26 cellular contexts compared by ENCODE assay signal in genomic region chr2:118737690-118738089, GRCh38.
DNase-seq lines count a peak whose midpoint lies in the region; ATAC-seq and TF ChIP-seq lines count a peak whose summit lies in the region.
"Had no signal": no experiment of that assay in that cellular context is flagged by ENCODE, and none has a peak within 500 bp of the region (broad histone marks: within the 10 kb centered on the region; RNA-seq: fewer than 3 reads in every experiment).

No MANE protein-coding gene starts in this region.

- peaks cover 10% of the 10 kb centered on the region for H3K27me3 Mint-ChIP-seq in CD8-positive, alpha-beta T cell (ENCODE audit: low read depth)

- no peak overlapping the region for H3K4me2 ChIP-seq in PC-3 (ENCODE audit: low read length)
- H3K4me2 ChIP-seq: neural progenitor cell had no signal

- no peaks in the 10 kb centered on the region for H4K20me1 ChIP-seq in PC-3 (ENCODE audit: low read length)

- no peak overlapping the region for H3K9ac ChIP-seq in PC-3 (ENCODE audit: low read length)
- H3K9ac ChIP-seq: neural progenitor cell, parathyroid adenoma had no signal

- no peak overlapping the region for H3K27ac ChIP-seq in right atrium auricular region
- no peak overlapping the region for H3K27ac ChIP-seq in left ventricle myocardium inferior (replicated peaks)
- no peak overlapping the region for H3K27ac ChIP-seq in PC-3 (ENCODE audit: low read length)
- peak overlapping the region; percentile 53 for H3K27ac ChIP-seq in foreskin keratinocyte
- H3K27ac ChIP-seq in CD8-positive, alpha-beta T cell (ENCODE audit: low read depth, low read length): no peak overlapping the region
- H3K27ac ChIP-seq: ascending aorta, cardiac muscle cell, neural progenitor cell, parathyroid adenoma, SJSA1 had no signal

- H3F3A ChIP-seq in PC-3 (ENCODE audit: low read length, unreplicated experiment): no peaks in the 10 kb centered on the region

- BruUV-seq in PC-3 (replicated peaks; lab: Mats Ljungman, UMichigan): no TSS peak

- no peak for ATAC-seq in PC-3
- ATAC-seq in foreskin keratinocyte: peak; percentile 47
- ATAC-seq in CD8-positive, alpha-beta T cell: no peak
- ATAC-seq in HG02763 (IDR thresholded peaks at IDR 0.05; ENCODE audit: unreplicated experiment): no peak
- no peak for ATAC-seq in SK-N-SH treated with all-trans-retinoic acid at 6 μM for 48 hours
- ATAC-seq: stimulated activated naive CD8-positive, alpha-beta T cell treated with anti-CD3 and anti-CD28 coated beads, Interleukin-15, Interleukin-2, amounts not matched to agents 100 U/mL and 50 U/mL, for 24 hours; T-cell had no signal

- H3K36me3 ChIP-seq in right atrium auricular region (no peaks in the 10 kb centered on the region), left ventricle myocardium inferior (no peaks in the 10 kb centered on the region), PC-3 (ENCODE audit: low read depth, low read length) (no peaks in the 10 kb centered on the region)
- no peaks in the 10 kb centered on the region for H3K36me3 ChIP-seq in CD8-positive, alpha-beta T cell (ENCODE audit: insufficient read depth, low read length)
- H3K36me3 ChIP-seq: ascending aorta, cardiac muscle cell, neural progenitor cell, SJSA1 had no signal

- peak; percentile 5 for DNase-seq in right atrium auricular region (ENCODE audit: low spot score)
- DNase-seq in left ventricle myocardium inferior: no peak
- DNase-seq in PC-3: peak; percentile 10
- DNase-seq in foreskin keratinocyte: no peak
- no peak for DNase-seq in CD8-positive, alpha-beta T cell
- DNase-seq: activated CD4-positive, alpha-beta T cell treated with anti-CD3 and anti-CD28 coated beads, Interleukin-2, amount 50 U/mL, for 1 hour; activated CD4-positive, CD25-positive, alpha-beta regulatory T cell; activated effector memory CD4-positive, alpha-beta T cell treated with anti-CD3 and anti-CD28 coated beads, Interleukin-2, amount 50 U/mL, for 16 hours; activated naive CD8-positive, alpha-beta T cell treated with anti-CD3 and anti-CD28 coated beads for 36 hours; activated T-cell treated with anti-CD3 and anti-CD28 coated beads, Interleukin-2, amount 50 U/mL, for 1 hour; CD8-positive, alpha-beta memory T cell; glutamatergic neuron; NCI-H1694 treated with DMSO at 0.1 percent for 48 hours; retina; RPMI8226; stimulated activated CD4-positive, alpha-beta T cell treated with anti-CD3 and anti-CD28 coated beads, Interleukin-1b, Interleukin-23, amount 100 ng/mL, for 48 hours; stimulated activated naive CD8-positive, alpha-beta T cell treated with anti-CD3 and anti-CD28 coated beads, Interleukin-15, Interleukin-2, amounts not matched to agents 100 U/mL and 50 U/mL, for 24 hours; T-cell had no signal

- no peaks in the 10 kb centered on the region for H3K9me2 ChIP-seq in PC-3 (replicated peaks; ENCODE audit: low read length)

- POLR2A ChIA-PET in PC-3 (lab: Charles Lee; ENCODE audit: unreplicated experiment): no interaction called here
- POLR2A ChIA-PET in CD8-positive, alpha-beta T cell (lab: Charles Lee): no interaction called here

- H3K9me3 ChIP-seq in right atrium auricular region: no peaks in the 10 kb centered on the region
- H3K9me3 ChIP-seq in left ventricle myocardium inferior (replicated peaks): peaks cover 4% of the 10 kb centered on the region
- H3K9me3 ChIP-seq in PC-3 (ENCODE audit: low read length): no peaks in the 10 kb centered on the region
- no peaks in the 10 kb centered on the region for H3K9me3 ChIP-seq in CD8-positive, alpha-beta T cell (ENCODE audit: low read length)
- H3K9me3 ChIP-seq: ascending aorta, SJSA1 had no signal

- no peak overlapping the region for H3K27ac Mint-ChIP-seq in CD8-positive, alpha-beta T cell
- H3K27ac Mint-ChIP-seq: activated naive CD8-positive, alpha-beta T cell treated with anti-CD3 and anti-CD28 coated beads for 36 hours; CD8-positive, alpha-beta memory T cell; neural progenitor cell; T-cell had no signal

- TF ChIP-seq CTCF in right atrium auricular region (IDR thresholded peaks at IDR 0.05): no peak
- TF ChIP-seq CTCF in left ventricle myocardium inferior (IDR thresholded peaks at IDR 0.05; ENCODE audit: borderline replicate concordance): no peak
- no peak for TF ChIP-seq CTCF in PC-3 (conservative IDR thresholded peaks at IDR 0.05; ENCODE audit: low read depth, low read length)
- peak; percentile 54 for TF ChIP-seq CTCF in foreskin keratinocyte (conservative IDR thresholded peaks at IDR 0.05)
- no peak for TF ChIP-seq CTCF in CD8-positive, alpha-beta T cell (IDR thresholded peaks at IDR 0.05)

- no peak overlapping the region for H3K4me3 ChIP-seq in right atrium auricular region
- no peak overlapping the region for H3K4me3 ChIP-seq in left ventricle myocardium inferior
- no peak overlapping the region for H3K4me3 ChIP-seq in PC-3 (ENCODE audit: low read length)
- no peak overlapping the region for H3K4me3 ChIP-seq in CD8-positive, alpha-beta T cell (ENCODE audit: low read depth, low read length)
- H3K4me3 ChIP-seq: ascending aorta, cardiac muscle cell, neural progenitor cell, SJSA1, smooth muscle cell had no signal

- no peaks in the 10 kb centered on the region for H3K4me1 ChIP-seq in right atrium auricular region
- no peaks in the 10 kb centered on the region for H3K4me1 ChIP-seq in left ventricle myocardium inferior
- H3K4me1 ChIP-seq in PC-3 (ENCODE audit: insufficient read depth, low read length): peaks cover 15% of the 10 kb centered on the region
- H3K4me1 ChIP-seq in foreskin keratinocyte: peaks cover 16% of the 10 kb centered on the region
- no peaks in the 10 kb centered on the region for H3K4me1 ChIP-seq in CD8-positive, alpha-beta T cell (ENCODE audit: insufficient read depth, low read length)
- H3K4me1 ChIP-seq: ascending aorta, neural progenitor cell, parathyroid adenoma had no signal

- CTCF ChIA-PET in PC-3 (lab: Charles Lee): no interaction called here
- CTCF ChIA-PET in CD8-positive, alpha-beta T cell (lab: Charles Lee): no interaction called here

- H3K27me3 ChIP-seq in right atrium auricular region (no peaks in the 10 kb centered on the region), left ventricle myocardium inferior (ENCODE audit: low read depth) (peaks cover 47% of the 10 kb centered on the region), PC-3 (ENCODE audit: low read length) (no peaks in the 10 kb centered on the region), foreskin keratinocyte (no peaks in the 10 kb centered on the region)
- H3K27me3 ChIP-seq in CD8-positive, alpha-beta T cell (ENCODE audit: insufficient read depth, low read length): no peaks in the 10 kb centered on the region
- H3K27me3 ChIP-seq: ascending aorta, cardiac muscle cell, neural progenitor cell, SJSA1 had no signal

- no peaks in the 10 kb centered on the region for H3K79me2 ChIP-seq in PC-3 (ENCODE audit: low read length)
- H3K79me2 ChIP-seq: parathyroid adenoma had no signal

- H2AFZ ChIP-seq in PC-3 (ENCODE audit: low read length): no peak overlapping the region
- H2AFZ ChIP-seq: neural progenitor cell, parathyroid adenoma had no signal

- H3K4me1 Mint-ChIP-seq in CD8-positive, alpha-beta T cell (ENCODE audit: low read depth): no peaks in the 10 kb centered on the region
- H3K4me1 Mint-ChIP-seq: activated naive CD8-positive, alpha-beta T cell treated with anti-CD3 and anti-CD28 coated beads for 36 hours; CD8-positive, alpha-beta memory T cell; T-cell had no signal

- H3K4me3 Mint-ChIP-seq in CD8-positive, alpha-beta T cell: no peak overlapping the region
- H3K4me3 Mint-ChIP-seq: activated naive CD8-positive, alpha-beta T cell treated with anti-CD3 and anti-CD28 coated beads for 36 hours; CD8-positive, alpha-beta memory T cell; neural progenitor cell; T-cell had no signal

- H3K36me3 Mint-ChIP-seq in CD8-positive, alpha-beta T cell: no peaks in the 10 kb centered on the region
- H3K36me3 Mint-ChIP-seq: activated naive CD8-positive, alpha-beta T cell treated with anti-CD3 and anti-CD28 coated beads for 36 hours; CD8-positive, alpha-beta memory T cell; neural progenitor cell; T-cell had no signal

- no peaks in the 10 kb centered on the region for H3K9me3 Mint-ChIP-seq in CD8-positive, alpha-beta T cell
- H3K9me3 Mint-ChIP-seq: activated naive CD8-positive, alpha-beta T cell treated with anti-CD3 and anti-CD28 coated beads for 36 hours; T-cell had no signal

- intact Hi-C loops in left ventricle myocardium inferior (cut with micrococcal nuclease) (no loop called here), PC-3 (cut with micrococcal nuclease) (loop anchor here (2.0 kb wide), 1 partner anchor 15 kb away; no protein-coding TSS in a partner anchor)
- intact Hi-C loops in CD8-positive, alpha-beta T cell (cut with DNase I, micrococcal nuclease): no loop called here

TF ChIP-seq in SK-N-SH treated with all-trans-retinoic acid at 6 μM for 48 hours, 23 proteins besides CTCF, POLR2A, EP300 and RAD21:
- TF ChIP-seq ZFP30 (CRISPR knock-in tag; IDR thresholded peaks at IDR 0.05): no peak
- TF ChIP-seq SNAI2 (CRISPR knock-in tag; IDR thresholded peaks at IDR 0.05): no peak
- no peak for TF ChIP-seq RARB (CRISPR knock-in tag; IDR thresholded peaks at IDR 0.05)
- TF ChIP-seq TSHZ2 (CRISPR knock-in tag; IDR thresholded peaks at IDR 0.05): no peak
- TF ChIP-seq ARNTL (CRISPR knock-in tag; IDR thresholded peaks at IDR 0.05; ENCODE audit: borderline replicate concordance, low read depth): no peak
- TF ChIP-seq BACH2 (CRISPR knock-in tag; IDR thresholded peaks at IDR 0.05; ENCODE audit: borderline replicate concordance): no peak

Comparison
In these comparisons a context has a peak if more than half of its experiments do, and no peak if none do; other contexts are left out.
1. DNase-seq: peak in right atrium auricular region (single experiment) and PC-3 (single experiment); none in left ventricle myocardium inferior (single experiment), foreskin keratinocyte (0 of 2) and CD8-positive, alpha-beta T cell (0 of 7).